In the genomic region with DNA sequence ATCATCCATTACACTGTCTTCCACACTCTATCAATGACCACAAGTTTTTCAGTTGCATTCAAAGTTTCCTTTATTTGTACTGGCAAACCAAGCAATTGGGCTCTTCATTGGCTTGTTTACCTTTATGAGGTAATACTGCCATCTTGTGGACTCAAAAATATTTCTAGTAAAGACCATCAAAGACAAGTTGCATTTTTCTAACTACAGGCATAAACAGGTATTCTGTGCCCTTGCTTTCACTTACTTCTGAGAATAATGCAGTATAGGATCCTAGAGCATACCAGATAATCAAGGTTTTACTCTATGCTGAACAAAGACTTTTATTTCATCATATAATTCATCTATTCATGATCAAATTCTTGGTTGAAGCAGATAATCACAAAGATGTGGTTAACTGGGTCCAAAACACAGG, we compare ENCODE assay signal across 8 cellular contexts.
DNase-seq lines count a peak whose midpoint lies in the region; ATAC-seq lines count a peak whose summit lies in the region.

No MANE protein-coding gene starts in this region.

- no peak overlapping the region for H3K27ac ChIP-seq in effector memory CD4-positive, alpha-beta T cell (ENCODE audit: insufficient read depth, low read length, poor library complexity, severe bottlenecking)

- DNase-seq in ELR (ENCODE audit: low read depth) (peak; percentile 72), NCI-H2029 (lab: John Stamatoyannopoulos, UW) (peak; percentile 26), T47D (ENCODE audit: low read depth in 1 of 2, low spot score in 1 of 2) (peak; percentile 9 to 72), memory B cell (ENCODE audit: low spot score in 2 of 2) (peak in 1 of 2 donors; percentile 11), D341Med (ENCODE audit: low spot score) (no peak)
- no peak for DNase-seq in effector memory CD4-positive, alpha-beta T cell

- H3K27ac Mint-ChIP-seq in memory B cell: no peak overlapping the region

- H3K36me3 ChIP-seq in effector memory CD4-positive, alpha-beta T cell (ENCODE audit: control insufficient read depth, insufficient read depth, low read length): no peaks in the 10 kb centered on the region

- H3K4me1 Mint-ChIP-seq in memory B cell: no peaks in the 10 kb centered on the region

- H3K4me3 ChIP-seq in effector memory CD4-positive, alpha-beta T cell (ENCODE audit: insufficient read depth, low read depth, low read length, poor library complexity, severe bottlenecking): no peak overlapping the region

- in situ Hi-C loops in T47D (cut with HindIII; ENCODE audit: low pct_unique_long_range_greater_than_20kb, low sequenced_read_pairs): no loop called here

- H3K4me3 Mint-ChIP-seq in memory B cell: no peak overlapping the region

- no peaks in the 10 kb centered on the region for H3K4me1 ChIP-seq in effector memory CD4-positive, alpha-beta T cell (ENCODE audit: control insufficient read depth, insufficient read depth, low read length, poor library complexity, severe bottlenecking)

- H3K36me3 Mint-ChIP-seq in memory B cell: peaks cover 6% of the 10 kb centered on the region

- ATAC-seq in GM21423 (IDR thresholded peaks at IDR 0.05; ENCODE audit: unreplicated experiment) (peak; percentile 55), memory B cell (ENCODE audit: low read depth) (peak; percentile 48), HG02763 (IDR thresholded peaks at IDR 0.05; ENCODE audit: unreplicated experiment) (no peak)

- H3K9me3 Mint-ChIP-seq in memory B cell: no peaks in the 10 kb centered on the region

- no peaks in the 10 kb centered on the region for H3K27me3 ChIP-seq in effector memory CD4-positive, alpha-beta T cell (replicated peaks; ENCODE audit: control insufficient read depth, insufficient read depth, low read length, poor library complexity, severe bottlenecking)

- no peaks in the 10 kb centered on the region for H3K27me3 Mint-ChIP-seq in memory B cell

- H3K9me3 ChIP-seq in effector memory CD4-positive, alpha-beta T cell (ENCODE audit: control insufficient read depth, low read length): no peaks in the 10 kb centered on the region

Comparison
In these comparisons a context has a peak if more than half of its experiments do, and no peak if none do; other contexts are left out.
1. DNase-seq: peak in ELR (single experiment), NCI-H2029 (single experiment) and T47D (2 of 2); none in D341Med (single experiment) and effector memory CD4-positive, alpha-beta T cell (0 of 3).